Comparison of ENCODE assay signal across 19 cellular contexts in the genomic region with DNA sequence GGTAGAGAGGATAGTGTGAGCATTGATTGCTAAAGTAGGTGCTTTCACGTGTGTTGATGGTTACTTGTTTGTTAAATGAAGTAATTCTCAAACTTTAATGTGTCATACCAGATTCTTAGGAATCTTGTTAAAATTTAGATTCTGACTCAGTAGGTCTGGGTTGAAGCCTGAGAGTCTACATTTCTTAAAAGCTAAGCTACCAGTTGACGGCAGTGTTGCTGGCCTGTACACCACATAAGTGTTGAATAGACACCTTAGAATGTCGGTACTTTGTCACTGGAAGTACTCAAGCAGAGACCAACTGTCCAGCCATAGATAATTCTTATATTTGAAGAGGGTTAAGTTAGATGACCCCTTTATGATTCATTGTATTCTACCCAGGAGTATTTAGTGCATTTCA.
A peak's percentile ranks its signal among the peaks of the same experiment; 100 is the strongest.
DNase-seq lines count a peak whose midpoint lies in the region; ATAC-seq and TF ChIP-seq lines count a peak whose summit lies in the region.
"Had no signal": no experiment of that assay in that cellular context is flagged by ENCODE, and none has a peak within 500 bp of the region (broad histone marks: within the 10 kb centered on the region; RNA-seq: fewer than 3 reads in every experiment).

No MANE protein-coding gene starts in this region.

- TF ChIP-seq CTCF in CD4-positive, alpha-beta T cell (IDR thresholded peaks at IDR 0.05): no peak
- TF ChIP-seq CTCF in nephron (IDR thresholded peaks at IDR 0.05; ENCODE audit: unreplicated experiment in 3 of 3) (no peak), SK-N-SH (IDR thresholded peaks at IDR 0.05) (no peak)

- H3K27ac ChIP-seq in CD4-positive, alpha-beta T cell (ENCODE audit: low read depth, low read length): no peak overlapping the region
- no peak overlapping the region for H3K27ac ChIP-seq in SK-N-SH (ENCODE audit: low read depth in 2 of 2, low read length in 1 of 2)
- H3K27ac ChIP-seq: 22Rv1, BLaER1, C4-2B had no signal

- H3K36me3 Mint-ChIP-seq in activated naive CD4-positive, alpha-beta T cell treated with anti-CD3 and anti-CD28 coated beads, Interleukin-2, amount 50 U/mL, for 24 hours: peaks cover 7% of the 10 kb centered on the region
- H3K36me3 Mint-ChIP-seq in activated naive CD4-positive, alpha-beta T cell treated with anti-CD3 and anti-CD28 coated beads for 36 hours (ENCODE audit: low read depth): peaks cover 7% of the 10 kb centered on the region
- peaks cover 48% of the 10 kb centered on the region for H3K36me3 Mint-ChIP-seq in CD4-positive, alpha-beta T cell (ENCODE audit: low read depth)
- H3K36me3 Mint-ChIP-seq in T-cell: peaks cover 25% of the 10 kb centered on the region
- peaks cover 53% of the 10 kb centered on the region for H3K36me3 Mint-ChIP-seq in nephron (ENCODE audit: low read depth)

- no peaks in the 10 kb centered on the region for H3K9me3 Mint-ChIP-seq in activated naive CD4-positive, alpha-beta T cell treated with anti-CD3 and anti-CD28 coated beads, Interleukin-2, amount 50 U/mL, for 24 hours
- H3K9me3 Mint-ChIP-seq in activated naive CD4-positive, alpha-beta T cell treated with anti-CD3 and anti-CD28 coated beads for 36 hours: no peaks in the 10 kb centered on the region
- H3K9me3 Mint-ChIP-seq in CD4-positive, alpha-beta T cell: no peaks in the 10 kb centered on the region
- H3K9me3 Mint-ChIP-seq in T-cell (no peaks in the 10 kb centered on the region), nephron (no peaks in the 10 kb centered on the region)
- H3K9me3 Mint-ChIP-seq: CD4-positive, alpha-beta memory T cell; HFFc6 had no signal

- CTCF ChIA-PET in activated naive CD4-positive, alpha-beta T cell treated with anti-CD3 and anti-CD28 coated beads for 36 hours (lab: Charles Lee): interaction anchor here (0.6 to 1.0 kb wide), 2 partner anchors 9 to 530 kb away, joined by 3 read pairs; no protein-coding TSS in a partner anchor
- CTCF ChIA-PET in CD4-positive, alpha-beta T cell (lab: Charles Lee): interaction anchor here (1.5 kb wide), 1 partner anchor 14 kb away, joined by 3 read pairs; no protein-coding TSS in a partner anchor
- CTCF ChIA-PET in T-cell (lab: Charles Lee): interaction anchor here in 1 of 2 donors (0.9 kb wide), 1 partner anchor 12 kb away, joined by 3 read pairs; no protein-coding TSS in a partner anchor
- CTCF ChIA-PET in SK-N-SH (lab: Yijun Ruan, JAX): interaction anchor here (1.4 kb wide), 1 partner anchor 14 kb away, joined by 4 read pairs; no protein-coding TSS in a partner anchor

- H3K27me3 Mint-ChIP-seq in activated naive CD4-positive, alpha-beta T cell treated with anti-CD3 and anti-CD28 coated beads, Interleukin-2, amount 50 U/mL, for 24 hours: no peaks in the 10 kb centered on the region
- no peaks in the 10 kb centered on the region for H3K27me3 Mint-ChIP-seq in activated naive CD4-positive, alpha-beta T cell treated with anti-CD3 and anti-CD28 coated beads for 36 hours (ENCODE audit: low read depth)
- no peaks in the 10 kb centered on the region for H3K27me3 Mint-ChIP-seq in CD4-positive, alpha-beta T cell
- no peaks in the 10 kb centered on the region for H3K27me3 Mint-ChIP-seq in T-cell
- H3K27me3 Mint-ChIP-seq in nephron (ENCODE audit: low read depth): no peaks in the 10 kb centered on the region
- H3K27me3 Mint-ChIP-seq: B cell; CD4-positive, alpha-beta memory T cell had no signal

- H3K4me1 ChIP-seq in SK-N-SH (ENCODE audit: control insufficient read depth in 1 of 2, insufficient read depth in 2 of 2, low read depth in 1 of 2, low read length in 1 of 2): no peaks in the 10 kb centered on the region; a peak in 2 of 4 replicates
- H3K4me1 ChIP-seq: BLaER1, HAP-1 had no signal

- no peak for TF ChIP-seq RAD21 in SK-N-SH (IDR thresholded peaks at IDR 0.05; ENCODE audit: low read length)

- POLR2A ChIA-PET in CD4-positive, alpha-beta T cell (lab: Charles Lee): no interaction called here
- POLR2A ChIA-PET in T-cell (lab: Charles Lee) (no interaction called here), SK-N-SH (lab: Yijun Ruan, JAX) (no interaction called here)

- peaks cover 26% of the 10 kb centered on the region for H3K4me1 Mint-ChIP-seq in activated naive CD4-positive, alpha-beta T cell treated with anti-CD3 and anti-CD28 coated beads, Interleukin-2, amount 50 U/mL, for 24 hours
- peaks cover 11% of the 10 kb centered on the region for H3K4me1 Mint-ChIP-seq in activated naive CD4-positive, alpha-beta T cell treated with anti-CD3 and anti-CD28 coated beads for 36 hours (ENCODE audit: low read depth)
- H3K4me1 Mint-ChIP-seq in CD4-positive, alpha-beta T cell (ENCODE audit: low read depth): peaks cover 26% of the 10 kb centered on the region
- peaks cover 17 to 23% (median 20%) of the 10 kb centered on the region in 3 donors for H3K4me1 Mint-ChIP-seq in T-cell
- H3K4me1 Mint-ChIP-seq in nephron: peaks cover 26% of the 10 kb centered on the region
- H3K4me1 Mint-ChIP-seq: B cell had no signal

- no peaks in the 10 kb centered on the region for H3K9me2 ChIP-seq in SK-N-SH

- H3K36me3 ChIP-seq in SK-N-SH (replicated peaks in 1 of 2; ENCODE audit: control insufficient read depth in 1 of 2, insufficient read depth in 2 of 2, low read length in 1 of 2): peaks cover 13 to 35% of the 10 kb centered on the region in 2 experiments
- H3K36me3 ChIP-seq: BLaER1 had no signal

- no peak overlapping the region for H3K4me2 ChIP-seq in SK-N-SH
- H3K4me2 ChIP-seq: BLaER1 had no signal

- no peaks in the 10 kb centered on the region for H3F3A ChIP-seq in SK-N-SH (replicated peaks; ENCODE audit: insufficient read depth)

- no peaks in the 10 kb centered on the region for H3K9me3 ChIP-seq in CD4-positive, alpha-beta T cell (ENCODE audit: control insufficient read depth, low read length)
- no peaks in the 10 kb centered on the region for H3K9me3 ChIP-seq in SK-N-SH
- H3K9me3 ChIP-seq: BLaER1, HAP-1 had no signal

- H4K20me1 ChIP-seq in SK-N-SH (ENCODE audit: insufficient read depth): no peaks in the 10 kb centered on the region
- H4K20me1 ChIP-seq: BLaER1 had no signal

- H2AFZ ChIP-seq in SK-N-SH (ENCODE audit: low read depth): no peak overlapping the region

- no peak for DNase-seq in activated naive CD4-positive, alpha-beta T cell treated with anti-CD3 and anti-CD28 coated beads for 36 hours
- DNase-seq in CD4-positive, alpha-beta T cell: no peak
- DNase-seq in T-cell: no peak
- no peak for DNase-seq in SK-N-SH
- no peak for DNase-seq in CD1c-positive myeloid dendritic cell (ENCODE audit: extremely low spot score)
- DNase-seq: CD4-positive, alpha-beta memory T cell; COR-L47; DMS153; DND-41; GOT3; HFFc6 had no signal

- WGBS in SK-N-SH (ENCODE audit: low lambda C conversion rate): 98% methylated on average over 3 of the region's 3 CpGs

- H3K4me3 Mint-ChIP-seq in activated naive CD4-positive, alpha-beta T cell treated with anti-CD3 and anti-CD28 coated beads, Interleukin-2, amount 50 U/mL, for 24 hours: no peak overlapping the region
- H3K4me3 Mint-ChIP-seq in activated naive CD4-positive, alpha-beta T cell treated with anti-CD3 and anti-CD28 coated beads for 36 hours: no peak overlapping the region
- H3K4me3 Mint-ChIP-seq in CD4-positive, alpha-beta T cell: no peak overlapping the region
- H3K4me3 Mint-ChIP-seq in T-cell (no peak overlapping the region), nephron (no peak overlapping the region)
- H3K4me3 Mint-ChIP-seq: B cell; CD4-positive, alpha-beta memory T cell; HFFc6 had no signal

- H3K9ac ChIP-seq in SK-N-SH: no peak overlapping the region
- H3K9ac ChIP-seq: BLaER1 had no signal

- intact Hi-C loops in activated naive CD4-positive, alpha-beta T cell treated with anti-CD3 and anti-CD28 coated beads for 36 hours (cut with micrococcal nuclease): no loop called here
- intact Hi-C loops in CD4-positive, alpha-beta T cell (cut with DNase I, micrococcal nuclease): no loop called here

- no peak for TF ChIP-seq EP300 in SK-N-SH (IDR thresholded peaks at IDR 0.05; ENCODE audit: borderline replicate concordance in 1 of 2, low read depth in 1 of 2, low read length in 1 of 2)

- H3K27me3 ChIP-seq in CD4-positive, alpha-beta T cell (ENCODE audit: control insufficient read depth, insufficient read depth, low read length): no peaks in the 10 kb centered on the region
- no peaks in the 10 kb centered on the region for H3K27me3 ChIP-seq in SK-N-SH (ENCODE audit: insufficient read depth)
- H3K27me3 ChIP-seq: BLaER1 had no signal

- no peak for ATAC-seq in CD4-positive, alpha-beta T cell (ENCODE audit: poor library complexity)
- ATAC-seq in T-cell (replicated peaks in 1 of 4) (no peak), HG03342 (IDR thresholded peaks at IDR 0.05; ENCODE audit: unreplicated experiment) (no peak)

- no peaks in the 10 kb centered on the region for H3K79me2 ChIP-seq in SK-N-SH (ENCODE audit: insufficient read depth)

- peak overlapping the region; percentile 43 for H3K27ac Mint-ChIP-seq in activated naive CD4-positive, alpha-beta T cell treated with anti-CD3 and anti-CD28 coated beads, Interleukin-2, amount 50 U/mL, for 24 hours
- H3K27ac Mint-ChIP-seq in activated naive CD4-positive, alpha-beta T cell treated with anti-CD3 and anti-CD28 coated beads for 36 hours: no peak overlapping the region
- H3K27ac Mint-ChIP-seq in CD4-positive, alpha-beta T cell: peak overlapping the region; percentile 61
- H3K27ac Mint-ChIP-seq in T-cell (peak overlapping the region; percentile 15 to 29), nephron (peak overlapping the region in 2 of 3 experiments; percentile 45 to 49)
- H3K27ac Mint-ChIP-seq: B cell, HFFc6 had no signal

- no peak overlapping the region for H3K4me3 ChIP-seq in SK-N-SH (ENCODE audit: low read depth in 2 of 2, low read length in 1 of 2)
- H3K4me3 ChIP-seq: BLaER1, HAP-1 had no signal

TF ChIP-seq in SK-N-SH, 30 proteins besides CTCF, POLR2A, EP300 and RAD21 (continues in another document):
- TF ChIP-seq FOXJ3 (CRISPR knock-in tag; IDR thresholded peaks at IDR 0.05) (no peak), MXI1 (IDR thresholded peaks at IDR 0.05; ENCODE audit: low read depth, low read length) (no peak), TAF1 (IDR thresholded peaks at IDR 0.05; ENCODE audit: borderline replicate concordance, low read depth, low read length) (no peak), RFX5 (IDR thresholded peaks at IDR 0.05; ENCODE audit: low read length) (no peak), GABPA (IDR thresholded peaks at IDR 0.05; ENCODE audit: low read depth) (no peak), FOXM1 (IDR thresholded peaks at IDR 0.05; ENCODE audit: low read depth) (no peak), ELF1 (IDR thresholded peaks at IDR 0.05) (no peak), POLR2AphosphoS5 (IDR thresholded peaks at IDR 0.05; ENCODE audit: low read depth, low read length) (no peak), FOSL2 (IDR thresholded peaks at IDR 0.05; ENCODE audit: borderline replicate concordance, low read depth) (no peak), NFIC (IDR thresholded peaks at IDR 0.05; ENCODE audit: borderline replicate concordance) (no peak), YY1 (IDR thresholded peaks at IDR 0.05; ENCODE audit: low read depth) (no peak), SIN3A (IDR thresholded peaks at IDR 0.05; ENCODE audit: borderline replicate concordance, low read depth, low read length) (no peak)
- TF ChIP-seq, protein P1, sequence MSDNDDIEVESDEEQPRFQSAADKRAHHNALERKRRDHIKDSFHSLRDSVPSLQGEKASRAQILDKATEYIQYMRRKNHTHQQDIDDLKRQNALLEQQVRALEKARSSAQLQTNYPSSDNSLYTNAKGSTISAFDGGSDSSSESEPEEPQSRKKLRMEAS (IDR thresholded peaks at IDR 0.05; ENCODE audit: low read depth): no peak
